ENCODE assay signal across 9 cellular contexts in the genomic region with DNA sequence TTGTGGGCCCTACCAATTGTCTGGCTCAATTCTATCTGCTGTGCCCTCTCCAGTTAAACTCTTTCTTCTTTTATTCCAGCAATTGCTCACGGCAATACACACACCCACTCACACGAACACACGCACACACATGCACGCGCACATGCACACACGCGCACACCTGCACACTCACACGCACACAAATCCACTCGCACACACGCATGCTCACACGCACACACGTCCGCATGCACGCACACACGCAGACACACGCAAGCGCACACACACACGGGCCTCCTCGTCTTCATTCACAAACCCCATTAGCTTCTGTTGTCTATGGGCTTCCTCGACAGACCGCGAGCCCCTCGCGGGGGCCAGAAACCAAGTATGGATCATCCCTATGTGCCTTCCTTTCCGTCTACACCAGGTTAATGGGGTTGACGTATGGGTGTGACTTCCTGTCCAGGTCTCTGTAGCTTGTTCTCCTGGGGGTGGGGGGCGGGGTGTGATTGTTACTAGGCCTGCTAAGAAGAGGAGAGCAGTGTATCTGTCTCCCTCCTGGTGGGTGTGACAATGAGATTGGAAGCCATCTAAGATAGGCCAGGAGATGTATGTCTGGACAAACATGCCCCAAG. TPM values are rescaled to one million over a fixed set of nuclear protein-coding genes. Genes with fewer than 3 reads are reported as not detected.
DNase-seq lines count a peak whose midpoint lies in the region; ATAC-seq, FAIRE-seq and TF ChIP-seq lines count a peak whose summit lies in the region.
"Had no signal": no experiment of that assay in that cellular context is flagged by ENCODE, and none has a peak within 500 bp of the region (broad histone marks: within the 10 kb centered on the region; RNA-seq: fewer than 3 reads in every experiment).

No MANE protein-coding gene starts in this region.

- no peaks in the 10 kb centered on the region for H3K27me3 Mint-ChIP-seq in activated CD4-positive, alpha-beta T cell treated with anti-CD3 and anti-CD28 coated beads for 36 hours

- peaks cover 22% of the 10 kb centered on the region for H3K79me2 ChIP-seq in K562 (ENCODE audit: control insufficient read depth, insufficient read depth, low read length)

- intact Hi-C loops in activated CD4-positive, alpha-beta T cell treated with anti-CD3 and anti-CD28 coated beads for 36 hours (cut with DNase I, micrococcal nuclease): loop anchor here in 1 of 2 experiments (2.0 kb wide), 1 partner anchor 21 kb away; no protein-coding TSS in a partner anchor
- intact Hi-C loops in K562 (cut with micrococcal nuclease): loop anchor here (2.0 kb wide), 2 partner anchors 21 to 51 kb away; no protein-coding TSS in a partner anchor
- intact Hi-C loops in right lobe of liver (cut with DNase I): no loop called here
- intact Hi-C loops in tibial artery (cut with DNase I; ENCODE audit: low total_unique reads): no loop called here

- peaks cover 17% of the 10 kb centered on the region; the same call in 2 of the 3 replicates for H3K36me3 ChIP-seq in K562 (ENCODE audit: control insufficient read depth, insufficient read depth, low read length)
- no peaks in the 10 kb centered on the region for H3K36me3 ChIP-seq in right lobe of liver
- H3K36me3 ChIP-seq in tibial artery: peaks cover 0 to 21% (median 11%) of the 10 kb centered on the region in 3 donors

- H3K27ac Mint-ChIP-seq in activated CD4-positive, alpha-beta T cell treated with anti-CD3 and anti-CD28 coated beads for 36 hours: peak overlapping the region; percentile 84

- H3K9me3 ChIP-seq in K562 (replicated peaks; ENCODE audit: control insufficient read depth, insufficient read depth, low read depth, low read length) (no peaks in the 10 kb centered on the region), right lobe of liver (no peaks in the 10 kb centered on the region), tibial artery (no peaks in the 10 kb centered on the region)

- H4K20me1 ChIP-seq in K562 (replicated peaks; ENCODE audit: control insufficient read depth, insufficient read depth, low read length): no peaks in the 10 kb centered on the region

- H3K9ac ChIP-seq in K562 (ENCODE audit: insufficient read depth in 1 of 2, low read depth in 2 of 2, low read length in 2 of 2): peak overlapping the region; percentile 90 to 91

- H3K4me1 Mint-ChIP-seq in activated CD4-positive, alpha-beta T cell treated with anti-CD3 and anti-CD28 coated beads for 36 hours: peaks cover 35% of the 10 kb centered on the region

- H3K4me1 ChIP-seq in K562 (replicated peaks in 1 of 2; ENCODE audit: control insufficient read depth in 2 of 2, insufficient read depth in 2 of 2, low read length in 2 of 2) (peaks cover 35 to 47% of the 10 kb centered on the region in 2 experiments), right lobe of liver (peaks cover 0 to 22% (median 3%) of the 10 kb centered on the region in 4 donors), tibial artery (peaks cover 0 to 41% (median 40%) of the 10 kb centered on the region in 4 donors)

- peak; percentile 93 for FAIRE-seq in K562 (lab: Jason Lieb, UNC)

- no TSS peak for BruUV-seq in K562 (replicated peaks; lab: Mats Ljungman, UMichigan)

- POLR2A ChIA-PET in activated CD4-positive, alpha-beta T cell treated with anti-CD3 and anti-CD28 coated beads for 36 hours (lab: Charles Lee): interaction anchor here (0.6 kb wide), 1 partner anchor 38 kb away, joined by 11 read pairs; no protein-coding TSS in a partner anchor
- POLR2A ChIA-PET in K562 (lab: Yijun Ruan, JAX): interaction anchor here (0.6 to 1.5 kb wide), 7 partner anchors 17 to 363 kb away, joined by 3 to 6 read pairs (median 3); a partner anchor contains a TSS

- no peaks in the 10 kb centered on the region for H3K9me3 Mint-ChIP-seq in activated CD4-positive, alpha-beta T cell treated with anti-CD3 and anti-CD28 coated beads for 36 hours (ENCODE audit: low read depth)

- in situ Hi-C loops in K562 (cut with MboI): no loop called here

- peaks cover 4% of the 10 kb centered on the region for H3K36me3 Mint-ChIP-seq in activated CD4-positive, alpha-beta T cell treated with anti-CD3 and anti-CD28 coated beads for 36 hours (ENCODE audit: low read depth)

- peak overlapping the region; percentile 60 for H3K4me3 ChIP-seq in K562
- H3K4me3 ChIP-seq in right lobe of liver: peak overlapping the region in 1 of 3 donors; percentile 56
- peak overlapping the region; percentile 72 to 75 for H3K4me3 ChIP-seq in tibial artery

- H3K9me1 ChIP-seq in K562 (ENCODE audit: control insufficient read depth, insufficient read depth, low read length): no peaks in the 10 kb centered on the region

- TF ChIP-seq CTCF in K562 (IDR thresholded peaks at IDR 0.05 in 2 of 3, conservative IDR thresholded peaks at IDR 0.05 in 1 of 3; ENCODE audit: insufficient read depth in 2 of 3, low read depth in 1 of 3, low read length in 3 of 3): no peak
- TF ChIP-seq CTCF in right lobe of liver (IDR thresholded peaks at IDR 0.05): no peak
- no peak for TF ChIP-seq CTCF in tibial artery (IDR thresholded peaks at IDR 0.05)

- H3K4me3 Mint-ChIP-seq in activated CD4-positive, alpha-beta T cell treated with anti-CD3 and anti-CD28 coated beads for 36 hours: no peak overlapping the region

- no peak for TF ChIP-seq RAD21 in K562 (CRISPR knock-in tag; conservative IDR thresholded peaks at IDR 0.05 in 1 of 2, IDR thresholded peaks at IDR 0.05 in 1 of 2)

- no peak for TF ChIP-seq POLR2A in K562 (conservative IDR thresholded peaks at IDR 0.05)
- TF ChIP-seq POLR2A in right lobe of liver (IDR thresholded peaks at IDR 0.05): no peak

- ATAC-seq in activated CD4-positive, alpha-beta T cell treated with anti-CD3 and anti-CD28 coated beads for 36 hours: no peak
- ATAC-seq in K562: no peak
- no peak for ATAC-seq in right lobe of liver

- WGBS in K562 (ENCODE audit: insufficient coverage, low coverage, missing lambda C conversion rate): 38% methylated on average over 26 of the region's 27 CpGs
- WGBS in right lobe of liver (ENCODE audit: insufficient coverage, low coverage, low lambda C conversion rate, missing lambda C conversion rate): 88% methylated on average over 24 of the region's 27 CpGs

- H2AFZ ChIP-seq in K562 (ENCODE audit: low read depth, low read length): peak overlapping the region; percentile 84

- no peak for DNase-seq in activated CD4-positive, alpha-beta T cell treated with anti-CD3 and anti-CD28 coated beads for 36 hours
- DNase-seq in activated CD4-positive, alpha-beta T cell treated with anti-CD3 and anti-CD28 coated beads for 4 hours: no peak
- DNase-seq in K562 (ENCODE audit: extremely low read depth in 1 of 4, low spot score in 3 of 4): peak; percentile 44 to 87 (median 62)
- DNase-seq in right lobe of liver: no peak
- DNase-seq in tibial artery: no peak
- DNase-seq in T-helper 9 cell: no peak
- DNase-seq in activated CD8-positive, alpha-beta memory T cell treated with anti-CD3 and anti-CD28 coated beads, Interleukin-2, amount 50 U/mL, for 48 hours: no peak
- no peak for DNase-seq in HuH-7 (ENCODE audit: low spot score)

- H3K4me2 ChIP-seq in K562 (ENCODE audit: insufficient read depth, low read length): peak overlapping the region; percentile 86

- no peak; the same call in 1 of the 2 replicates for TF ChIP-seq EP300 in K562 (IDR thresholded peaks at IDR 0.05; ENCODE audit: low read length)

- CTCF ChIA-PET in activated CD4-positive, alpha-beta T cell treated with anti-CD3 and anti-CD28 coated beads for 36 hours (lab: Charles Lee): no interaction called here
- CTCF ChIA-PET in K562 (lab: Yijun Ruan, JAX; ENCODE audit: low intra/inter-chr PET ratio): no interaction called here

- H3K27me3 ChIP-seq in K562 (ENCODE audit: control insufficient read depth in 2 of 2, insufficient read depth in 2 of 2, low read length in 2 of 2) (no peaks in the 10 kb centered on the region), right lobe of liver (no peaks in the 10 kb centered on the region), tibial artery (no peaks in the 10 kb centered on the region)

- H3K27ac ChIP-seq in K562 (ENCODE audit: extremely low read depth, low read depth, low read length) (peak overlapping the region; percentile 90), right lobe of liver (peak overlapping the region; percentile 77 to 89 (median 88)), tibial artery (peak overlapping the region; percentile 98 to 100)
- H3K27ac ChIP-seq: VCaP had no signal

RNA-seq across cellular contexts. Expression of a gene that starts 0.7 kb away (rescaled TPM):
- total RNA-seq in activated CD4-positive, alpha-beta T cell treated with anti-CD3 and anti-CD28 coated beads for 36 hours: under 1 TPM; 0.18 TPM
- 2.9 and 6.1 TPM in 2 replicates for total RNA-seq in K562 (2011; cell fraction: chromatin; rRNA removed; ENCODE audit: low replicate concordance)
- 4.2 and 5.5 TPM in 2 replicates for total RNA-seq in K562 (2011; cell fraction: nucleolus; rRNA removed)
- total RNA-seq in K562 (2011; cell fraction: nucleoplasm; rRNA removed): 6.2 and 12.7 TPM in 2 replicates
- total RNA-seq in K562 (2014; rRNA removed) (0.36 and 1.0 TPM in 2 replicates), K562 (2014; rRNA removed; fragmentation: Illumina TruSeq; extraction: Trizol) (0.38 and 0.44 TPM in 2 replicates), K562 (2015; rRNA removed; fragmentation: Illumina TruSeq; extraction: Trizol) (0.33 and 0.53 TPM in 2 replicates), K562 (2021) (1.8 TPM in 2 replicates), right lobe of liver (under 1 TPM in 4 of 6 experiments, not detected in 2; 0.13 to 0.74 (median 0.43) TPM)
- polyA plus RNA-seq in K562 (2011; rRNA removed) (1.9 and 3.6 TPM in 2 replicates), K562 (2014; fragmentation: Illumina TruSeq; extraction: Trizol) (2.5 and 2.8 TPM in 2 replicates), K562 (2014; fragmentation: Nextera tagmentation; extraction: Ambion mirVana) (under 1 TPM; 0.24 to 0.35 TPM), K562 (2014; rRNA removed) (1.8 and 2.1 TPM in 2 replicates)
- 6.9 and 7.6 TPM in 2 replicates for polyA plus RNA-seq in K562 (2011; cell fraction: cytosol; rRNA removed)
- polyA plus RNA-seq in K562 (2011; cell fraction: nucleus; rRNA removed): 11.5 and 14.8 TPM in 2 replicates
- polyA plus RNA-seq in K562 (2012): 2.0 and 5.6 TPM in 2 replicates
- 0.98 and 1.7 TPM in 2 replicates for polyA minus RNA-seq in K562 (2011; rRNA and poly(A)+ RNA removed)
- 1.1 and 1.4 TPM in 2 replicates for polyA minus RNA-seq in K562 (2011; cell fraction: cytosol; rRNA and poly(A)+ RNA removed)
- 1.3 and 1.9 TPM in 2 replicates for polyA minus RNA-seq in K562 (2011; cell fraction: nucleus; rRNA and poly(A)+ RNA removed)

RNA-seq across cellular contexts. Expression of a gene that starts 1.8 kb away (rescaled TPM):
- total RNA-seq in activated CD4-positive, alpha-beta T cell treated with anti-CD3 and anti-CD28 coated beads for 36 hours: 10 to 100 TPM; 19.5 to 20.4 TPM
- total RNA-seq in K562 (2011; cell fraction: chromatin; rRNA removed; ENCODE audit: low replicate concordance): 6.9 and 9.3 TPM in 2 replicates
- total RNA-seq in K562 (2011; cell fraction: nucleolus; rRNA removed): 8.7 and 9.0 TPM in 2 replicates
- 7.6 and 10.6 TPM in 2 replicates for total RNA-seq in K562 (2011; cell fraction: nucleoplasm; rRNA removed)
- total RNA-seq in K562 (2014; rRNA removed) (80.1 and 85.8 TPM in 2 replicates), K562 (2014; rRNA removed; fragmentation: Illumina TruSeq; extraction: Trizol) (7.0 and 7.9 TPM in 2 replicates), K562 (2015; rRNA removed; fragmentation: Illumina TruSeq; extraction: Trizol) (31.6 and 32.9 TPM in 2 replicates), K562 (2021) (41.2 and 43.1 TPM in 2 replicates), right lobe of liver (10 to 100 TPM in 2 of 6 experiments, 1 to 10 TPM in 4; 5.9 to 14.3 (median 7.9) TPM)
- polyA plus RNA-seq in K562 (2011; rRNA removed) (15.1 and 17.4 TPM in 2 replicates), K562 (2014; fragmentation: Illumina TruSeq; extraction: Trizol) (19.6 and 37.5 TPM in 2 replicates), K562 (2014; fragmentation: Nextera tagmentation; extraction: Ambion mirVana) (1 to 10 TPM; 1.7 to 2.6 TPM), K562 (2014; rRNA removed) (61.9 and 75.9 TPM in 2 replicates)
- 18.7 and 45.5 TPM in 2 replicates for polyA plus RNA-seq in K562 (2011; cell fraction: cytosol; rRNA removed)
- 7.4 and 12.0 TPM in 2 replicates for polyA plus RNA-seq in K562 (2011; cell fraction: nucleus; rRNA removed)
- 23.9 and 28.5 TPM in 2 replicates for polyA plus RNA-seq in K562 (2012)
- polyA minus RNA-seq in K562 (2011; rRNA and poly(A)+ RNA removed): 2.2 and 3.5 TPM in 2 replicates
- polyA minus RNA-seq in K562 (2011; cell fraction: cytosol; rRNA and poly(A)+ RNA removed): 7.9 and 8.1 TPM in 2 replicates
- polyA minus RNA-seq in K562 (2011; cell fraction: nucleus; rRNA and poly(A)+ RNA removed): 2.6 TPM in 2 replicates

RNA-seq across cellular contexts. Expression of a gene that starts 27.7 kb away (rescaled TPM):
- total RNA-seq in activated CD4-positive, alpha-beta T cell treated with anti-CD3 and anti-CD28 coated beads for 36 hours: 10 to 100 TPM; 23.7 to 31.4 TPM
- 10.1 and 37.5 TPM in 2 replicates for total RNA-seq in K562 (2011; cell fraction: chromatin; rRNA removed; ENCODE audit: low replicate concordance)
- total RNA-seq in K562 (2011; cell fraction: nucleolus; rRNA removed): 30.4 and 31.2 TPM in 2 replicates
- total RNA-seq in K562 (2011; cell fraction: nucleoplasm; rRNA removed): 14.5 and 15.4 TPM in 2 replicates
- total RNA-seq in K562 (2014; rRNA removed): 32.7 and 48.1 TPM in 2 replicates
- total RNA-seq in K562 (2014; rRNA removed; fragmentation: Illumina TruSeq; extraction: Trizol): 6.8 and 6.9 TPM in 2 replicates
- total RNA-seq in K562 (2015; rRNA removed; fragmentation: Illumina TruSeq; extraction: Trizol): 17.6 and 17.8 TPM in 2 replicates
- 40.4 and 48.0 TPM in 2 replicates for total RNA-seq in K562 (2021)
- 9.1 and 9.9 TPM in 2 replicates for polyA plus RNA-seq in K562 (2011; rRNA removed)
- 12.4 and 47.6 TPM in 2 replicates for polyA plus RNA-seq in K562 (2011; cell fraction: cytosol; rRNA removed)
- 16.9 and 37.2 TPM in 2 replicates for polyA plus RNA-seq in K562 (2011; cell fraction: nucleus; rRNA removed)
- 17.7 and 25.5 TPM in 2 replicates for polyA plus RNA-seq in K562 (2012)
- 7.6 and 18.1 TPM in 2 replicates for polyA plus RNA-seq in K562 (2014; fragmentation: Illumina TruSeq; extraction: Trizol)
- under 1 TPM in 1 of 2 experiments, not detected in 1; 0.13 TPM for polyA plus RNA-seq in K562 (2014; fragmentation: Nextera tagmentation; extraction: Ambion mirVana)
- polyA plus RNA-seq in K562 (2014; rRNA removed): 22.0 and 26.0 TPM in 2 replicates
- polyA minus RNA-seq in K562 (2011; rRNA and poly(A)+ RNA removed): 3.8 and 7.2 TPM in 2 replicates
- polyA minus RNA-seq in K562 (2011; cell fraction: cytosol; rRNA and poly(A)+ RNA removed): 26.1 and 27.7 TPM in 2 replicates
- polyA minus RNA-seq in K562 (2011; cell fraction: nucleus; rRNA and poly(A)+ RNA removed): 7.5 and 9.4 TPM in 2 replicates
- total RNA-seq in right lobe of liver: 1 to 10 TPM; 2.8 to 8.0 (median 3.4) TPM

RNA-seq across cellular contexts. Expression of a gene that starts 53.2 kb away (rescaled TPM):
- total RNA-seq in activated CD4-positive, alpha-beta T cell treated with anti-CD3 and anti-CD28 coated beads for 36 hours: 1 to 10 TPM; 6.9 to 7.9 TPM
- total RNA-seq in K562 (2011; cell fraction: chromatin; rRNA removed; ENCODE audit: low replicate concordance): 12.4 and 41.2 TPM in 2 replicates
- total RNA-seq in K562 (2011; cell fraction: nucleolus; rRNA removed): 46.8 and 54.4 TPM in 2 replicates
- 36.7 and 43.2 TPM in 2 replicates for total RNA-seq in K562 (2011; cell fraction: nucleoplasm; rRNA removed)
- 19.0 and 23.5 TPM in 2 replicates for total RNA-seq in K562 (2014; rRNA removed)
- 6.3 and 7.8 TPM in 2 replicates for total RNA-seq in K562 (2014; rRNA removed; fragmentation: Illumina TruSeq; extraction: Trizol)
- total RNA-seq in K562 (2015; rRNA removed; fragmentation: Illumina TruSeq; extraction: Trizol): 12.4 and 12.9 TPM in 2 replicates
- total RNA-seq in K562 (2021): 21.9 and 23.3 TPM in 2 replicates
- 15.8 and 29.7 TPM in 2 replicates for polyA plus RNA-seq in K562 (2011; rRNA removed)
- 44.9 and 57.8 TPM in 2 replicates for polyA plus RNA-seq in K562 (2011; cell fraction: cytosol; rRNA removed)
- 25.0 and 28.3 TPM in 2 replicates for polyA plus RNA-seq in K562 (2011; cell fraction: nucleus; rRNA removed)
- 19.4 and 52.1 TPM in 2 replicates for polyA plus RNA-seq in K562 (2012)
- 14.1 and 18.0 TPM in 2 replicates for polyA plus RNA-seq in K562 (2014; fragmentation: Illumina TruSeq; extraction: Trizol)
- polyA plus RNA-seq in K562 (2014; fragmentation: Nextera tagmentation; extraction: Ambion mirVana): 1 to 10 TPM; 4.9 to 5.8 TPM
- polyA plus RNA-seq in K562 (2014; rRNA removed): 16.5 and 19.0 TPM in 2 replicates
- polyA minus RNA-seq in K562 (2011; rRNA and poly(A)+ RNA removed): 12.8 and 14.8 TPM in 2 replicates
- polyA minus RNA-seq in K562 (2011; cell fraction: cytosol; rRNA and poly(A)+ RNA removed): 15.8 and 19.1 TPM in 2 replicates
- polyA minus RNA-seq in K562 (2011; cell fraction: nucleus; rRNA and poly(A)+ RNA removed): 9.3 and 12.7 TPM in 2 replicates
- total RNA-seq in right lobe of liver: 10 to 100 TPM; 27.7 to 56.6 (median 31.6) TPM

Comparison
In these comparisons a context has a peak if more than half of its experiments do, and no peak if none do; other contexts are left out.
1. DNase-seq: peak in K562 (4 of 4); none in activated CD4-positive, alpha-beta T cell treated with anti-CD3 and anti-CD28 coated beads for 36 hours (single experiment), activated CD4-positive, alpha-beta T cell treated with anti-CD3 and anti-CD28 coated beads for 4 hours (0 of 2), right lobe of liver (0 of 3), tibial artery (0 of 2), T-helper 9 cell (single experiment), activated CD8-positive, alpha-beta memory T cell treated with anti-CD3 and anti-CD28 coated beads, Interleukin-2, amount 50 U/mL, for 48 hours (single experiment) and HuH-7 (single experiment).
2. Peak in every context shown above with its lines, with median percentiles within 50 percentile points of each other: H3K27ac ChIP-seq.